5 cellular contexts compared by ENCODE assay signal in genomic region chr9:94482110-94482509, GRCh38.
"Had no signal": no experiment of that assay in that cellular context is flagged by ENCODE, and none has a peak within 500 bp of the region (broad histone marks: within the 10 kb centered on the region; RNA-seq: fewer than 3 reads in every experiment).

No MANE protein-coding gene starts in this region.

- DNase-seq: IMR-90, KBM-7 had no signal

- ATAC-seq: HepG2 had no signal

- H3K27ac ChIP-seq: HL-60 had no signal

- FAIRE-seq: HepG2, HTR-8/SVneo had no signal
